Comparison of ENCODE assay signal across 21 cellular contexts in the genomic region with DNA sequence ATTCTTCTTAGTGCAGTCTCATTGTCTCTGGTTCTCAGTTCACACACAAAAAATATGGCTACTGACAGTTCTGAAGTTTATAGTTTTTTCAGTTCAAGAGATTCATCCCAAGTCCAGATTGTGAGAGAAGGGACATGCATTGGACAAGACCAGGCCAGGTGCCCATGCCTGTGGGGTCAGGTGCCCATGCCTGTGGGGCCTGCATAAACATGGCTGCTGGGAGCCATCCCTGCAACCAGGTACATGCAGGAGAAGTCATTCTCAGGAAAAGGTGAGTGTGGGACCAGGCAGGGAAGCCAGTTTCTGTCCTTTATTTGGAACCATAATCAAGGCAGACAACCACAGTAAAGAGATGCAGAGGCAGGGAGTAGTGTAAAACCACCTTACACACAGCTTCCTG. TPM values are rescaled to one million over a fixed set of nuclear protein-coding genes. Genes with fewer than 3 reads are reported as not detected.
"Had no signal": no experiment of that assay in that cellular context is flagged by ENCODE, and none has a peak within 500 bp of the region (broad histone marks: within the 10 kb centered on the region; RNA-seq: fewer than 3 reads in every experiment).

No MANE protein-coding gene starts in this region.

- H3K27ac ChIP-seq: neural progenitor cell, parathyroid adenoma, prostate gland, spleen, tibial nerve had no signal

- DNase-seq: effector CD4-positive, alpha-beta T cell; endodermal cell; erythroblast; foreskin melanocyte; head of caudate nucleus; naive thymus-derived CD4-positive, alpha-beta T cell; occipital lobe; spleen; stimulated activated CD4-positive, alpha-beta T cell treated with anti-CD3 and anti-CD28 coated beads, Interleukin-15, amount 100 ng/mL, for 24 hours; stimulated activated CD4-positive, alpha-beta T cell treated with anti-CD3 and anti-CD28 coated beads, Interleukin-1b, Interleukin-23, amount 100 ng/mL, for 48 hours; stimulated activated CD4-positive, alpha-beta T cell treated with anti-CD3 and anti-CD28 coated beads, Interleukin-4, amount 100 ng/mL, for 24 hours had no signal

- H3K27ac Mint-ChIP-seq: endodermal cell; naive thymus-derived CD4-positive, alpha-beta T cell; neural progenitor cell; stimulated activated memory B cell treated with anti-CD40 and anti-IgM and Interleukin-4, amounts not matched to agents 10 μg/mL and 1 μg/mL and 100 μg/mL, for 72 hours; stimulated activated naive CD8-positive, alpha-beta T cell treated with anti-CD3 and anti-CD28 coated beads, Interleukin-15, Interleukin-2, amounts not matched to agents 100 ng/mL and 50 ng/mL, for 24 hours had no signal

- H3K27me3 ChIP-seq: hepatocyte, neural progenitor cell, spleen, tibial nerve had no signal

- ATAC-seq: naive thymus-derived CD4-positive, alpha-beta T cell; sciatic nerve; stimulated activated memory B cell treated with anti-CD40 and anti-IgM and Interleukin-4, amounts not matched to agents 10 μg/mL and 1 μg/mL and 100 μg/mL, for 72 hours had no signal

- H3K4me3 ChIP-seq: coronary artery, hepatocyte, neural progenitor cell, prostate gland, spleen, tibial nerve had no signal

- H3K36me3 Mint-ChIP-seq: stimulated activated memory B cell treated with anti-CD40 and anti-IgM and Interleukin-4, amounts not matched to agents 10 μg/mL and 1 μg/mL and 100 μg/mL, for 72 hours had no signal

- H3K4me3 Mint-ChIP-seq: endodermal cell; naive thymus-derived CD4-positive, alpha-beta T cell; neural progenitor cell; stimulated activated memory B cell treated with anti-CD40 and anti-IgM and Interleukin-4, amounts not matched to agents 10 μg/mL and 1 μg/mL and 100 μg/mL, for 72 hours; stimulated activated naive CD8-positive, alpha-beta T cell treated with anti-CD3 and anti-CD28 coated beads, Interleukin-15, Interleukin-2, amounts not matched to agents 100 ng/mL and 50 ng/mL, for 24 hours had no signal

- H3K4me1 Mint-ChIP-seq: naive thymus-derived CD4-positive, alpha-beta T cell; stimulated activated memory B cell treated with anti-CD40 and anti-IgM and Interleukin-4, amounts not matched to agents 10 μg/mL and 1 μg/mL and 100 μg/mL, for 72 hours had no signal

- H3K36me3 ChIP-seq: neural progenitor cell, prostate gland, spleen, tibial nerve had no signal

- H3K4me1 ChIP-seq: neural progenitor cell, parathyroid adenoma had no signal

- H3K9me3 Mint-ChIP-seq: stimulated activated memory B cell treated with anti-CD40 and anti-IgM and Interleukin-4, amounts not matched to agents 10 μg/mL and 1 μg/mL and 100 μg/mL, for 72 hours; stimulated activated naive CD8-positive, alpha-beta T cell treated with anti-CD3 and anti-CD28 coated beads, Interleukin-15, Interleukin-2, amounts not matched to agents 100 ng/mL and 50 ng/mL, for 24 hours had no signal

- H3K9me3 ChIP-seq: prostate gland, spleen, tibial nerve had no signal

RNA-seq across cellular contexts. Expression of gene TM4SF1, which starts 6.3 kb away (rescaled TPM):
- total RNA-seq: endodermal cell; naive thymus-derived CD4-positive, alpha-beta T cell had no signal
- polyA plus RNA-seq: naive thymus-derived CD4-positive, alpha-beta T cell had no signal

RNA-seq across cellular contexts. Expression of gene TM4SF18, which starts 50.3 kb away (rescaled TPM):
- total RNA-seq: kidney epithelial cell; naive thymus-derived CD4-positive, alpha-beta T cell had no signal
- polyA plus RNA-seq: naive thymus-derived CD4-positive, alpha-beta T cell had no signal
